Comparison of ENCODE assay signal across 28 cellular contexts in the genomic region with DNA sequence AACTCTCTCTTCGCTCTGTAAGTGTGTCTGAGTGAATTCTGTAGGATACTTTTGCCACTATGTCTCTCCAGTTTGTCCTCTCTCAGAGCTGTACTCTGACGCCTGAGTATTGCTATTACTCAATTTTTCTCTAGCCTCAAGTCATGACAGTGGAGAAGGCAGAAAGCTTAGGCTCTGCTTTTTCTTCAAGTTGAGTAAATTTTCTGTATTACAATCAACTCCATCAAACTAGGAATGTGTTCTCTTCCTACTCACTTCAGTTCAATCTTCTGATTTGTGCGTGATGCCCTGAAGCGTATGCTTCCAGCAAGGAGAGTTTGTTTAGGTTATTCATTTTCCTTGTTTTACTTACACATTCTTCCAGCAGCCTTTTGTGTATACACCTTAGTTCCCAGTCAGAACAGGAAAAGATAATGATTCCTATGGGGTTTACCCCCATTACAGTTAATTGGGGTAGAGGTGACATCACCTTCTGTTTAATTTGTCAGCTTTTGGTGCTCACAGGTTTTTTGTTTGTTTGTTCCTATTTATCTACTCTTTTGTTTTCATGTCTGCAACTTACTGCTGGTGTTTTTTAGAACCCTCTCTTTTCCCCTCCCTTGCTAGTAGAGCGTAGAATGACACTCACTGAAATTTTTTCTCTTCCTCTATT.
A peak's percentile ranks its signal among the peaks of the same experiment; 100 is the strongest.
DNase-seq lines count a peak whose midpoint lies in the region; ATAC-seq, FAIRE-seq and TF ChIP-seq lines count a peak whose summit lies in the region.
"Had no signal": no experiment of that assay in that cellular context is flagged by ENCODE, and none has a peak within 500 bp of the region (broad histone marks: within the 10 kb centered on the region; RNA-seq: fewer than 3 reads in every experiment).

No MANE protein-coding gene starts in this region.

- WGBS in psoas muscle, 3 donors, result 82 to 92% (median 92%) methylated on average over 5 of the region's 5 CpGs

- no peaks in the 10 kb centered on the region for H4K20me1 ChIP-seq in HCT116 (ENCODE audit: insufficient read depth)
- H4K20me1 ChIP-seq: BLaER1 treated with 17β-estradiol and CSF1 and Interleukin-3, amounts not matched to agents 10 nM and 100 nM had no signal

- H3K4me1 ChIP-seq in HCT116 (ENCODE audit: control insufficient read depth in 1 of 2, insufficient read depth in 2 of 2, low read length in 2 of 2) (peaks cover 12 to 25% of the 10 kb centered on the region in 2 experiments), adipocyte (ENCODE audit: control insufficient read depth, insufficient read depth, low read length) (peaks cover 17% of the 10 kb centered on the region), psoas muscle (no peaks in the 10 kb centered on the region)
- H3K4me1 ChIP-seq: colonic mucosa, transverse colon had no signal

- H3K4me3 Mint-ChIP-seq in nephron, result no peak overlapping the region
- H3K4me3 Mint-ChIP-seq: activated CD8-positive, alpha-beta T cell treated with anti-CD3 and anti-CD28 coated beads, Interleukin-2, amount 10 ng/mL, durations not matched to agents 7 days and 5 days; activated naive CD4-positive, alpha-beta T cell treated with anti-CD3 and anti-CD28 coated beads, Interleukin-2, amount 10 ng/mL, durations not matched to agents 7 days and 5 days; mesothelial cell of epicardium; T-helper 2 cell treated with Interferon-gamma antibody and Interleukin-4, amounts not matched to agents 5 μg/mL and 100 μg/mL, for 36 hours had no signal

- TF ChIP-seq POLR2A in HCT116 (IDR thresholded peaks at IDR 0.05; ENCODE audit: borderline replicate concordance, extremely low read depth, insufficient read depth, insufficient read length), result no peak

- H3K4me3 ChIP-seq in HCT116 (replicated peaks in 1 of 2; ENCODE audit: low read depth in 1 of 2, low read length in 2 of 2) (no peak overlapping the region), adipocyte (ENCODE audit: low read length) (no peak overlapping the region), psoas muscle (no peak overlapping the region)
- H3K4me3 ChIP-seq: BLaER1 treated with 17β-estradiol and CSF1 and Interleukin-3, amounts not matched to agents 10 nM and 100 nM; colonic mucosa; sigmoid colon; transverse colon had no signal

- H3K4me2 ChIP-seq in HCT116 (ENCODE audit: low read length), result no peak overlapping the region
- H3K4me2 ChIP-seq: BLaER1 treated with 17β-estradiol and CSF1 and Interleukin-3, amounts not matched to agents 10 nM and 100 nM had no signal

- DNase-seq in D721Med (ENCODE audit: insufficient read length, low spot score), result no peak
- DNase-seq in HCT116 (ENCODE audit: low read depth, low spot score), result no peak
- peak; percentile 55 for DNase-seq in adipocyte (ENCODE audit: low read depth)
- no peak for DNase-seq in cardiac septum (ENCODE audit: low spot score)
- no peak for DNase-seq in left colon
- DNase-seq in posterior vena cava (ENCODE audit: low spot score), result no peak
- no peak for DNase-seq in psoas muscle
- DNase-seq: activated CD4-positive, alpha-beta T cell treated with anti-CD3 and anti-CD28 coated beads for 1 hour; activated CD8-positive, alpha-beta T cell treated with anti-CD3 and anti-CD28 coated beads, Interleukin-2, amount 10 ng/mL, durations not matched to agents 7 days and 5 days; activated naive CD4-positive, alpha-beta T cell treated with anti-CD3 and anti-CD28 coated beads, Interleukin-2, amount 10 ng/mL, durations not matched to agents 7 days and 5 days; colonic mucosa; effector memory CD4-positive, alpha-beta T cell; HCEC 1CT; NCI-H1105; NCI-H187; NCI-H524; Right ventricle myocardium superior; sigmoid colon; stimulated activated CD4-positive, alpha-beta T cell treated with anti-CD3 and anti-CD28 coated beads, Interleukin-4, amount 100 ng/mL, for 1 hour; transverse colon had no signal

- H2AFZ ChIP-seq in HCT116 (ENCODE audit: low read depth, low read length, poor library complexity, severe bottlenecking), result peak overlapping the region; percentile 6

- no TSS peak for BruUV-seq in HCT116 (replicated peaks; lab: Mats Ljungman, UMichigan)

- H3K27ac Mint-ChIP-seq in nephron, result peak overlapping the region in 2 of 3 experiments; percentile 14 to 83
- H3K27ac Mint-ChIP-seq: activated CD8-positive, alpha-beta T cell treated with anti-CD3 and anti-CD28 coated beads, Interleukin-2, amount 10 ng/mL, durations not matched to agents 7 days and 5 days; activated naive CD4-positive, alpha-beta T cell treated with anti-CD3 and anti-CD28 coated beads, Interleukin-2, amount 10 ng/mL, durations not matched to agents 7 days and 5 days; mesothelial cell of epicardium; T-helper 2 cell treated with Interferon-gamma antibody and Interleukin-4, amounts not matched to agents 5 μg/mL and 100 μg/mL, for 36 hours had no signal

- H3K27me3 Mint-ChIP-seq in nephron (ENCODE audit: low read depth), result no peaks in the 10 kb centered on the region
- H3K27me3 Mint-ChIP-seq: activated naive CD4-positive, alpha-beta T cell treated with anti-CD3 and anti-CD28 coated beads, Interleukin-2, amount 10 ng/mL, durations not matched to agents 7 days and 5 days had no signal

- TF ChIP-seq RAD21 in HCT116 (IDR thresholded peaks at IDR 0.05; ENCODE audit: low read depth), result no peak

- H3K27ac ChIP-seq in HCT116 (ENCODE audit: low read depth, low read length) (no peak overlapping the region), psoas muscle (no peak overlapping the region)
- H3K27ac ChIP-seq: colonic mucosa, sigmoid colon, transverse colon had no signal

- intact Hi-C loops in HCT116 (cut with micrococcal nuclease), result no loop called here
- intact Hi-C loops in cardiac septum (cut with DNase I), result no loop called here
- intact Hi-C loops in left colon (cut with DNase I, micrococcal nuclease), result no loop called here
- intact Hi-C loops in posterior vena cava (cut with DNase I), result no loop called here
- intact Hi-C loops in psoas muscle (cut with DNase I), result no loop called here

- no peaks in the 10 kb centered on the region for H3K9me2 ChIP-seq in HCT116 (ENCODE audit: insufficient read depth)

- H3K9me3 ChIP-seq in HCT116 (ENCODE audit: control insufficient read depth in 1 of 2, insufficient read depth in 1 of 2, low read depth in 1 of 2, low read length in 2 of 2), result no peaks in the 10 kb centered on the region
- peaks cover 13% of the 10 kb centered on the region for H3K9me3 ChIP-seq in adipocyte (ENCODE audit: control insufficient read depth, low read length)
- no peaks in the 10 kb centered on the region for H3K9me3 ChIP-seq in psoas muscle
- H3K9me3 ChIP-seq: colonic mucosa, sigmoid colon had no signal

- no peaks in the 10 kb centered on the region for H3K27me3 ChIP-seq in HCT116 (ENCODE audit: insufficient read depth, low read length)
- H3K27me3 ChIP-seq in adipocyte (replicated peaks; ENCODE audit: control insufficient read depth, insufficient read depth, low read length), result no peaks in the 10 kb centered on the region
- no peaks in the 10 kb centered on the region for H3K27me3 ChIP-seq in psoas muscle (ENCODE audit: insufficient read depth in 3 of 3, low read length in 2 of 3)
- H3K27me3 ChIP-seq: BLaER1 treated with 17β-estradiol and CSF1 and Interleukin-3, amounts not matched to agents 10 nM and 100 nM; colonic mucosa; sigmoid colon; transverse colon had no signal

- H3K36me3 ChIP-seq in HCT116 (ENCODE audit: control insufficient read depth in 1 of 2, insufficient read depth in 2 of 2, low read length in 2 of 2), result no peaks in the 10 kb centered on the region
- H3K36me3 ChIP-seq in adipocyte (ENCODE audit: control insufficient read depth, insufficient read depth, low read length, severe bottlenecking), result no peaks in the 10 kb centered on the region
- H3K36me3 ChIP-seq in psoas muscle (ENCODE audit: insufficient read depth in 1 of 2, low read depth in 1 of 2), result no peaks in the 10 kb centered on the region
- H3K36me3 ChIP-seq: BLaER1 treated with 17β-estradiol and CSF1 and Interleukin-3, amounts not matched to agents 10 nM and 100 nM; colonic mucosa; sigmoid colon; transverse colon had no signal

- no peaks in the 10 kb centered on the region for H3K79me2 ChIP-seq in HCT116 (ENCODE audit: insufficient read depth, low read length)

- ATAC-seq in HCT116, result no peak
- ATAC-seq in left colon, result no peak
- no peak for ATAC-seq in psoas muscle
- ATAC-seq: activated CD8-positive, alpha-beta T cell treated with anti-CD3 and anti-CD28 coated beads, Interleukin-2, amount 10 ng/mL, durations not matched to agents 7 days and 5 days; Panc1 had no signal

- POLR2A ChIA-PET in HCT116 (lab: Charles Lee), result no interaction called here

- H3K9ac ChIP-seq in HCT116 (ENCODE audit: low read length) (no peak overlapping the region), adipocyte (ENCODE audit: low read length) (no peak overlapping the region)
- H3K9ac ChIP-seq: BLaER1 treated with 17β-estradiol and CSF1 and Interleukin-3, amounts not matched to agents 10 nM and 100 nM had no signal

- FAIRE-seq in D721Med (lab: Jason Lieb, UNC), result peak; percentile 48
- FAIRE-seq: bronchial epithelial cell, GM12892, keratinocyte had no signal

- TF ChIP-seq CTCF in D721Med (IDR thresholded peaks at IDR 0.05; ENCODE audit: insufficient read depth, missing control alignments), result no peak
- TF ChIP-seq CTCF in HCT116 (IDR thresholded peaks at IDR 0.05 in 2 of 3, conservative IDR thresholded peaks at IDR 0.05 in 1 of 3; ENCODE audit: borderline replicate concordance in 1 of 3, insufficient read depth in 1 of 3, low read depth in 2 of 3, low read length in 2 of 3), result no peak
- no peak for TF ChIP-seq CTCF in nephron (IDR thresholded peaks at IDR 0.05; ENCODE audit: unreplicated experiment in 3 of 3)
- no peak for TF ChIP-seq CTCF in psoas muscle (IDR thresholded peaks at IDR 0.05)

- CTCF ChIA-PET in HCT116 (lab: Charles Lee), result no interaction called here

- H3K36me3 Mint-ChIP-seq in nephron (ENCODE audit: low read depth), result no peaks in the 10 kb centered on the region
- H3K36me3 Mint-ChIP-seq: activated naive CD4-positive, alpha-beta T cell treated with anti-CD3 and anti-CD28 coated beads, Interleukin-2, amount 10 ng/mL, durations not matched to agents 7 days and 5 days had no signal

- peaks cover 15% of the 10 kb centered on the region for H3K9me3 Mint-ChIP-seq in nephron
- H3K9me3 Mint-ChIP-seq: T-helper 2 cell treated with Interferon-gamma antibody and Interleukin-4, amounts not matched to agents 5 μg/mL and 100 μg/mL, for 36 hours had no signal

- RAD21 ChIA-PET in HCT116 (lab: Charles Lee; ENCODE audit: low non-redundant PET in 1 of 2, low total read pairs in 2 of 2, uncharacterized antibody in 2 of 2, unreplicated experiment in 2 of 2), result no interaction called here

- H3K4me1 Mint-ChIP-seq in nephron, result peaks cover 11% of the 10 kb centered on the region
- H3K4me1 Mint-ChIP-seq: activated naive CD4-positive, alpha-beta T cell treated with anti-CD3 and anti-CD28 coated beads, Interleukin-2, amount 10 ng/mL, durations not matched to agents 7 days and 5 days had no signal

TF ChIP-seq in HCT116, 20 proteins besides CTCF, POLR2A, EP300 and RAD21:
- TF ChIP-seq FOSL1 (IDR thresholded peaks at IDR 0.05; ENCODE audit: low read depth), result no peak
- TF ChIP-seq SIN3A (IDR thresholded peaks at IDR 0.05; ENCODE audit: low read depth), result no peak
- TF ChIP-seq POLR2AphosphoS5 (IDR thresholded peaks at IDR 0.05; ENCODE audit: low read depth, low read length), result no peak
- no peak for TF ChIP-seq YY1 (IDR thresholded peaks at IDR 0.05; ENCODE audit: extremely low read depth, insufficient replicate concordance, low read depth, low read length)
TF ChIP-seq in HCT116: peak in this region for 0.
